In genomic region chr15:71607383-71607782, GRCh38 we compare ENCODE assay signal across 19 cellular contexts.
A peak's percentile ranks its signal among the peaks of the same experiment; 100 is the strongest.
DNase-seq lines count a peak whose midpoint lies in the region; ATAC-seq, FAIRE-seq and TF ChIP-seq lines count a peak whose summit lies in the region.
"Had no signal": no experiment of that assay in that cellular context is flagged by ENCODE, and none has a peak within 500 bp of the region (broad histone marks: within the 10 kb centered on the region; RNA-seq: fewer than 3 reads in every experiment).

No MANE protein-coding gene starts in this region.

- WGBS in H1 (ENCODE audit: extremely low coverage in 1 of 2, insufficient coverage in 1 of 2, insufficient read length in 1 of 2, insufficient replicate concordance in 2 of 2, low coverage in 1 of 2, low lambda C conversion rate in 2 of 2, missing lambda C conversion rate in 1 of 2), 2 experiments: 90% methylated on average over 7 of the region's 7 CpGs; no CpG with 5 or more reads in 1 of the 2 experiments
- WGBS in prostate gland: 94% methylated on average over 7 of the region's 7 CpGs
- WGBS in mesendoderm (ENCODE audit: extremely low coverage, insufficient coverage, low lambda C conversion rate): no CpG with 5 or more reads among the region's 7 CpGs

- H3K36me3 Mint-ChIP-seq in stimulated activated memory B cell treated with anti-CD40 and anti-IgM and Interleukin-4, amounts not matched to agents 10 μg/mL and 1 μg/mL and 100 μg/mL, for 72 hours: no peaks in the 10 kb centered on the region
- H3K36me3 Mint-ChIP-seq: CD4-positive, alpha-beta memory T cell had no signal

- no peak overlapping the region for H3K56ac ChIP-seq in H1 (replicated peaks; ENCODE audit: insufficient read length, low read depth, low read length)
- no peak overlapping the region for H3K56ac ChIP-seq in mesendoderm (ENCODE audit: low read length)

- no peaks in the 10 kb centered on the region for H3K79me1 ChIP-seq in H1 (ENCODE audit: low read depth, low read length)
- H3K79me1 ChIP-seq in mesendoderm (ENCODE audit: low read length): no peaks in the 10 kb centered on the region

- no peak overlapping the region for H2BK120ac ChIP-seq in H1 (replicated peaks; ENCODE audit: low read depth, low read length)
- no peak overlapping the region for H2BK120ac ChIP-seq in mesendoderm (ENCODE audit: low read depth, low read length)

- H3K9me3 Mint-ChIP-seq in stimulated activated memory B cell treated with anti-CD40 and anti-IgM and Interleukin-4, amounts not matched to agents 10 μg/mL and 1 μg/mL and 100 μg/mL, for 72 hours: peaks cover 15% of the 10 kb centered on the region

- H3K14ac ChIP-seq in H1 (ENCODE audit: insufficient read length): no peak overlapping the region

- DNase-seq in H1 (ENCODE audit: low read depth in 1 of 2, low spot score in 2 of 2) (no peak), lower lobe of right lung (peak; percentile 64), prostate gland (ENCODE audit: low spot score) (no peak), upper lobe of right lung (no peak), mesendoderm (no peak), midbrain (lab: John Stamatoyannopoulos, UW) (no peak), germinal center (ENCODE audit: low spot score) (no peak)
- DNase-seq: C1 segment of cervical spinal cord; Caco-2; CD4-positive, alpha-beta memory T cell; DMS153; DND-41; GM23248; H9 had no signal

- TF ChIP-seq CTCF in H1 (IDR thresholded peaks at IDR 0.05; ENCODE audit: control extremely low read depth in 1 of 3, insufficient read depth in 1 of 3, low read depth in 1 of 3, low read length in 3 of 3): no peak
- TF ChIP-seq CTCF in lower lobe of right lung (IDR thresholded peaks at IDR 0.05): no peak
- TF ChIP-seq CTCF in prostate gland (IDR thresholded peaks at IDR 0.05): no peak
- no peak for TF ChIP-seq CTCF in upper lobe of right lung (IDR thresholded peaks at IDR 0.05)

- no peak overlapping the region for H3K4ac ChIP-seq in H1 (replicated peaks; ENCODE audit: insufficient read length, low read depth, low read length)
- H3K4ac ChIP-seq in mesendoderm (ENCODE audit: low read depth, low read length): no peak overlapping the region

- no peaks in the 10 kb centered on the region for H4K20me1 ChIP-seq in H1 (replicated peaks in 1 of 2; ENCODE audit: control insufficient read depth in 1 of 2, insufficient read depth in 2 of 2, low read length in 2 of 2)

- H2BK15ac ChIP-seq in H1 (ENCODE audit: low read length): peak overlapping the region; percentile 89; the same call in 1 of the 2 replicates
- H2BK15ac ChIP-seq in mesendoderm (replicated peaks; ENCODE audit: low read depth): no peak overlapping the region

- no peak overlapping the region for H3K27ac Mint-ChIP-seq in stimulated activated memory B cell treated with anti-CD40 and anti-IgM and Interleukin-4, amounts not matched to agents 10 μg/mL and 1 μg/mL and 100 μg/mL, for 72 hours
- H3K27ac Mint-ChIP-seq: CD4-positive, alpha-beta memory T cell; H9 had no signal

- H3K23ac ChIP-seq in H1 (ENCODE audit: insufficient read length) (no peak overlapping the region), mesendoderm (ENCODE audit: low read length) (no peak overlapping the region)

- no peak overlapping the region for H4K91ac ChIP-seq in H1 (replicated peaks; ENCODE audit: insufficient read length, low read length)

- no peak overlapping the region for H2BK20ac ChIP-seq in H1 (ENCODE audit: low read length)

- no peak for TF ChIP-seq POLR2A in H1 (IDR thresholded peaks at IDR 0.05; ENCODE audit: control extremely low read depth in 1 of 2, low read depth in 2 of 2, low read length in 2 of 2)
- TF ChIP-seq POLR2A in prostate gland (IDR thresholded peaks at IDR 0.05): no peak

- H3K9ac ChIP-seq in H1 (replicated peaks in 1 of 4; ENCODE audit: extremely low read depth in 1 of 4, low read depth in 3 of 4, low read length in 3 of 4) (no peak overlapping the region), mesendoderm (ENCODE audit: low read length) (no peak overlapping the region)
- H3K9ac ChIP-seq: GM23248 had no signal

- CTCF ChIA-PET in H1 (lab: Charles Lee; ENCODE audit: partially characterized antibody): interaction anchor here (0.7 to 1.2 kb wide), 2 partner anchors 11 to 17 kb away, joined by 3 to 4 read pairs; no protein-coding TSS in a partner anchor

- no peak overlapping the region for H3K4me3 ChIP-seq in H1 (ENCODE audit: extremely low read depth in 1 of 4, insufficient read depth in 2 of 4, low read depth in 3 of 4, low read length in 4 of 4)
- H3K4me3 ChIP-seq in lower lobe of right lung: no peak overlapping the region
- H3K4me3 ChIP-seq in prostate gland: no peak overlapping the region
- no peak overlapping the region for H3K4me3 ChIP-seq in upper lobe of right lung
- no peak overlapping the region for H3K4me3 ChIP-seq in mesendoderm (ENCODE audit: low read length)
- H3K4me3 ChIP-seq: GM23248 had no signal

- H3K18ac ChIP-seq in H1 (ENCODE audit: extremely low read depth, low read length): no peak overlapping the region
- H3K18ac ChIP-seq in mesendoderm (ENCODE audit: low read length): no peak overlapping the region

- POLR2A ChIA-PET in H1 (lab: Charles Lee; ENCODE audit: partially characterized antibody): no interaction called here

- intact Hi-C loops in lower lobe of right lung (cut with DNase I) (no loop called here), prostate gland (cut with DNase I) (no loop called here), upper lobe of right lung (cut with DNase I) (no loop called here)

- no peaks in the 10 kb centered on the region for H3K9me3 ChIP-seq in H1 (ENCODE audit: insufficient read depth in 2 of 2, low read depth in 1 of 2, low read length in 1 of 2)
- H3K9me3 ChIP-seq in lower lobe of right lung: no peaks in the 10 kb centered on the region
- H3K9me3 ChIP-seq in prostate gland: no peaks in the 10 kb centered on the region
- no peaks in the 10 kb centered on the region for H3K9me3 ChIP-seq in upper lobe of right lung
- H3K9me3 ChIP-seq: Caco-2 had no signal

- no peak overlapping the region for H3K4me3 Mint-ChIP-seq in stimulated activated memory B cell treated with anti-CD40 and anti-IgM and Interleukin-4, amounts not matched to agents 10 μg/mL and 1 μg/mL and 100 μg/mL, for 72 hours
- H3K4me3 Mint-ChIP-seq: CD4-positive, alpha-beta memory T cell; H9 had no signal

- H4K5ac ChIP-seq in H1 (ENCODE audit: insufficient read length, low read depth, low read length): no peak overlapping the region
- no peak overlapping the region for H4K5ac ChIP-seq in mesendoderm (ENCODE audit: low read length)

- H3K36me3 ChIP-seq in H1 (ENCODE audit: control insufficient read depth in 2 of 4, insufficient read depth in 4 of 4, low read length in 3 of 4) (no peaks in the 10 kb centered on the region), lower lobe of right lung (no peaks in the 10 kb centered on the region), prostate gland (no peaks in the 10 kb centered on the region), upper lobe of right lung (no peaks in the 10 kb centered on the region), mesendoderm (ENCODE audit: control insufficient read depth, insufficient read depth, low read length) (no peaks in the 10 kb centered on the region)

- H3K27ac ChIP-seq in H1 (ENCODE audit: low read depth, low read length) (no peak overlapping the region), lower lobe of right lung (no peak overlapping the region), prostate gland (peak overlapping the region; percentile 20 to 24), upper lobe of right lung (no peak overlapping the region), mesendoderm (ENCODE audit: low read depth, low read length) (no peak overlapping the region)
- H3K27ac ChIP-seq: GM23248 had no signal

- no peaks in the 10 kb centered on the region for H3K23me2 ChIP-seq in H1 (ENCODE audit: low read depth, low read length)

- TF ChIP-seq RAD21 in H1 (IDR thresholded peaks at IDR 0.05 in 1 of 2, conservative IDR thresholded peaks at IDR 0.05 in 1 of 2; ENCODE audit: low read depth in 2 of 2, low read length in 2 of 2): no peak

- H3K27me3 ChIP-seq in H1 (replicated peaks in 1 of 4; ENCODE audit: control insufficient read depth in 3 of 4, extremely low read depth in 1 of 4, insufficient read depth in 3 of 4, low read length in 3 of 4) (no peaks in the 10 kb centered on the region), lower lobe of right lung (ENCODE audit: low read depth) (no peaks in the 10 kb centered on the region), prostate gland (replicated peaks; ENCODE audit: insufficient read depth) (no peaks in the 10 kb centered on the region), upper lobe of right lung (no peaks in the 10 kb centered on the region), mesendoderm (ENCODE audit: insufficient read depth, low read length, poor library complexity) (no peaks in the 10 kb centered on the region)

- H2AK5ac ChIP-seq in H1 (ENCODE audit: low read depth, low read length) (no peak overlapping the region), mesendoderm (ENCODE audit: low read length) (no peak overlapping the region)

- peak; percentile 82 to 93 for ATAC-seq in lower lobe of right lung
- peak; percentile 91 for ATAC-seq in upper lobe of right lung
- no peak for ATAC-seq in stimulated activated memory B cell treated with anti-CD40 and anti-IgM and Interleukin-4, amounts not matched to agents 10 μg/mL and 1 μg/mL and 100 μg/mL, for 72 hours
- ATAC-seq: HCT116 had no signal

- no peak for TF ChIP-seq EP300 in H1 (IDR thresholded peaks at IDR 0.05; ENCODE audit: borderline replicate concordance in 1 of 2, low read depth in 2 of 2, low read length in 2 of 2)

- H3K4me1 Mint-ChIP-seq in stimulated activated memory B cell treated with anti-CD40 and anti-IgM and Interleukin-4, amounts not matched to agents 10 μg/mL and 1 μg/mL and 100 μg/mL, for 72 hours: no peaks in the 10 kb centered on the region
- H3K4me1 Mint-ChIP-seq: CD4-positive, alpha-beta memory T cell had no signal

- H4K8ac ChIP-seq in H1 (ENCODE audit: extremely low read depth, insufficient read depth, low read length) (no peak overlapping the region), mesendoderm (ENCODE audit: low read depth, low read length) (no peak overlapping the region)

- H3K79me2 ChIP-seq in H1 (ENCODE audit: control insufficient read depth in 1 of 2, insufficient read depth in 2 of 2, low read length in 2 of 2) (no peaks in the 10 kb centered on the region), mesendoderm (ENCODE audit: control insufficient read depth, insufficient read depth, low read length) (no peaks in the 10 kb centered on the region)

- H2BK5ac ChIP-seq in H1 (ENCODE audit: low read depth, low read length) (no peak overlapping the region), mesendoderm (ENCODE audit: low read length) (no peak overlapping the region)

- H3K4me2 ChIP-seq in H1 (ENCODE audit: insufficient read depth in 1 of 2, low read depth in 2 of 2, low read length in 2 of 2): no peak overlapping the region
- no peak overlapping the region for H3K4me2 ChIP-seq in mesendoderm (ENCODE audit: low read length)

- H3K4me1 ChIP-seq in H1 (replicated peaks in 1 of 4; ENCODE audit: control insufficient read depth in 3 of 4, insufficient read depth in 4 of 4, low read length in 3 of 4) (peaks cover 1 to 17% (median 9%) of the 10 kb centered on the region in 4 experiments; a peak in 6 of 7 replicates), lower lobe of right lung (peaks cover 9% of the 10 kb centered on the region), prostate gland (replicated peaks) (peaks cover 21% of the 10 kb centered on the region), upper lobe of right lung (peaks cover 10% of the 10 kb centered on the region), mesendoderm (ENCODE audit: control insufficient read depth, low read depth, low read length) (peaks cover 2% of the 10 kb centered on the region)
- H3K4me1 ChIP-seq: Caco-2 had no signal

- no peak overlapping the region for H2BK12ac ChIP-seq in H1 (ENCODE audit: low read depth, low read length)

- no peak for FAIRE-seq in H1 (lab: Jason Lieb, UNC)
- FAIRE-seq: G401.6, GM12892, GM19239 had no signal

- no peak overlapping the region for H2AFZ ChIP-seq in H1 (ENCODE audit: low read length)
- H2AFZ ChIP-seq: GM23248 had no signal

- peaks cover 26% of the 10 kb centered on the region for H3K27me3 Mint-ChIP-seq in stimulated activated memory B cell treated with anti-CD40 and anti-IgM and Interleukin-4, amounts not matched to agents 10 μg/mL and 1 μg/mL and 100 μg/mL, for 72 hours

Comparison
In these comparisons a context has a peak if more than half of its experiments do, and no peak if none do; other contexts are left out.
1. H3K27ac ChIP-seq: peak in prostate gland (2 of 2); none in H1 (single experiment), lower lobe of right lung (single experiment), upper lobe of right lung (single experiment) and mesendoderm (single experiment).